Comparison of ENCODE assay signal across 27 cellular contexts in genomic region chr17:45668316-45668715, GRCh38.
"Had no signal": no experiment of that assay in that cellular context is flagged by ENCODE, and none has a peak within 500 bp of the region (broad histone marks: within the 10 kb centered on the region; RNA-seq: fewer than 3 reads in every experiment).

No MANE protein-coding gene starts in this region.

- H3K4me1 Mint-ChIP-seq: activated B cell treated with CpG ODN at 0.5 μM for 24 hours; activated naive CD4-positive, alpha-beta T cell treated with anti-CD3 and anti-CD28 coated beads, Interleukin-2, amount 10 ng/mL, durations not matched to agents 7 days and 5 days; activated naive CD8-positive, alpha-beta T cell treated with anti-CD3 and anti-CD28 coated beads, Interleukin-2, amount 10 ng/mL, durations not matched to agents 7 days and 5 days; activated T-helper 17 cell treated with anti-CD3 and anti-CD28 coated beads, Interleukin-2, amount 50 U/mL, for 72 hours had no signal

- H3K27ac ChIP-seq: brain microvascular endothelial cell, esophagus muscularis mucosa, foreskin keratinocyte, gastrocnemius medialis, WERI-Rb-1 had no signal

- H3K27ac Mint-ChIP-seq: activated B cell treated with CpG ODN at 0.5 μM for 24 hours; activated CD8-positive, alpha-beta T cell treated with anti-CD3 and anti-CD28 coated beads for 36 hours; activated naive CD4-positive, alpha-beta T cell treated with anti-CD3 and anti-CD28 coated beads, Interleukin-2, amount 10 ng/mL, durations not matched to agents 7 days and 5 days; activated naive CD4-positive, alpha-beta T cell treated with anti-CD3 and anti-CD28 coated beads, Interleukin-2, amount 50 U/mL, for 72 hours; activated naive CD8-positive, alpha-beta T cell treated with anti-CD3 and anti-CD28 coated beads, Interleukin-2, amount 10 ng/mL, durations not matched to agents 7 days and 5 days; activated T-helper 17 cell treated with anti-CD3 and anti-CD28 coated beads, Interleukin-2, amount 50 U/mL, for 72 hours; effector memory CD8-positive, alpha-beta T cell had no signal

- H3K27me3 ChIP-seq: brain microvascular endothelial cell had no signal

- H3K4me1 ChIP-seq: esophagus muscularis mucosa, foreskin keratinocyte, gastrocnemius medialis had no signal

- ATAC-seq: activated CD4-positive, CD25-positive, alpha-beta regulatory T cell treated with anti-CD3 and anti-CD28 coated beads, Interleukin-2, amount 50 U/mL, for 24 hours; activated CD8-positive, alpha-beta T cell treated with anti-CD3 and anti-CD28 coated beads for 36 hours; activated naive CD4-positive, alpha-beta T cell treated with anti-CD3 and anti-CD28 coated beads, Interleukin-2, amount 50 U/mL, for 72 hours; activated T-cell treated with anti-CD3 and anti-CD28 coated beads, Interleukin-2, amount 50 U/mL, for 4 hours; activated T-helper 17 cell treated with anti-CD3 and anti-CD28 coated beads, Interleukin-2, amount 50 U/mL, for 72 hours; effector memory CD8-positive, alpha-beta T cell; foreskin keratinocyte; gastrocnemius medialis had no signal

- H3K36me3 Mint-ChIP-seq: activated naive CD4-positive, alpha-beta T cell treated with anti-CD3 and anti-CD28 coated beads, Interleukin-2, amount 10 ng/mL, durations not matched to agents 7 days and 5 days; activated naive CD4-positive, alpha-beta T cell treated with anti-CD3 and anti-CD28 coated beads, Interleukin-2, amount 50 U/mL, for 72 hours; activated naive CD8-positive, alpha-beta T cell treated with anti-CD3 and anti-CD28 coated beads, Interleukin-2, amount 10 ng/mL, durations not matched to agents 7 days and 5 days had no signal

- H3K9me3 Mint-ChIP-seq: activated B cell treated with CpG ODN at 0.5 μM for 24 hours; activated CD8-positive, alpha-beta T cell treated with anti-CD3 and anti-CD28 coated beads for 36 hours; activated naive CD4-positive, alpha-beta T cell treated with anti-CD3 and anti-CD28 coated beads, Interleukin-2, amount 10 ng/mL, durations not matched to agents 7 days and 5 days; activated naive CD4-positive, alpha-beta T cell treated with anti-CD3 and anti-CD28 coated beads, Interleukin-2, amount 50 U/mL, for 72 hours; activated naive CD8-positive, alpha-beta T cell treated with anti-CD3 and anti-CD28 coated beads, Interleukin-2, amount 10 ng/mL, durations not matched to agents 7 days and 5 days; activated T-cell treated with anti-CD3 and anti-CD28 coated beads, Interleukin-2, amount 50 U/mL, for 4 hours; activated T-helper 17 cell treated with anti-CD3 and anti-CD28 coated beads, Interleukin-2, amount 50 U/mL, for 72 hours; central memory CD8-positive, alpha-beta T cell; effector memory CD8-positive, alpha-beta T cell had no signal

- H3K4me3 ChIP-seq: esophagus muscularis mucosa, gastrocnemius medialis had no signal

- H3K9me3 ChIP-seq: esophagus muscularis mucosa, gastrocnemius medialis had no signal

- DNase-seq: activated B cell treated with CpG ODN at 0.5 μM for 24 hours; activated CD4-positive, alpha-beta T cell treated with anti-CD3 and anti-CD28 coated beads for 48 hours; activated CD4-positive, alpha-beta T cell treated with anti-CD3 and anti-CD28 coated beads, Interleukin-2, amount 50 U/mL, for 1 hour; activated CD4-positive, alpha-beta T cell treated with anti-CD3 and anti-CD28 coated beads, Interleukin-2, amount 50 U/mL, for 48 hours; activated CD8-positive, alpha-beta memory T cell treated with anti-CD3 and anti-CD28 coated beads for 24 hours; activated CD8-positive, alpha-beta T cell treated with anti-CD3 and anti-CD28 coated beads for 36 hours; activated gamma-delta T cell; activated naive CD4-positive, alpha-beta T cell; activated naive CD4-positive, alpha-beta T cell treated with anti-CD3 and anti-CD28 coated beads, Interleukin-2, amount 10 ng/mL, durations not matched to agents 7 days and 5 days; activated naive CD8-positive, alpha-beta T cell treated with anti-CD3 and anti-CD28 coated beads, Interleukin-2, amount 10 ng/mL, durations not matched to agents 7 days and 5 days; activated T-cell treated with anti-CD3 and anti-CD28 coated beads, Interleukin-2, amount 50 U/mL, for 4 hours; brain microvascular endothelial cell; cortex of kidney; dermis blood vessel endothelial cell; effector CD4-positive, alpha-beta T cell; effector memory CD8-positive, alpha-beta T cell; erythroblast; gastrocnemius medialis; glutamatergic neuron; T-helper 2 cell; WERI-Rb-1 had no signal

- H3K4me3 Mint-ChIP-seq: activated B cell treated with CpG ODN at 0.5 μM for 24 hours; activated CD8-positive, alpha-beta T cell treated with anti-CD3 and anti-CD28 coated beads for 36 hours; activated naive CD4-positive, alpha-beta T cell treated with anti-CD3 and anti-CD28 coated beads, Interleukin-2, amount 10 ng/mL, durations not matched to agents 7 days and 5 days; activated naive CD8-positive, alpha-beta T cell treated with anti-CD3 and anti-CD28 coated beads, Interleukin-2, amount 10 ng/mL, durations not matched to agents 7 days and 5 days; activated T-cell treated with anti-CD3 and anti-CD28 coated beads, Interleukin-2, amount 50 U/mL, for 4 hours; activated T-helper 17 cell treated with anti-CD3 and anti-CD28 coated beads, Interleukin-2, amount 50 U/mL, for 72 hours; central memory CD8-positive, alpha-beta T cell; effector memory CD8-positive, alpha-beta T cell had no signal

- H3K36me3 ChIP-seq: brain microvascular endothelial cell, esophagus muscularis mucosa, gastrocnemius medialis, WERI-Rb-1 had no signal
